10 cellular contexts compared by ENCODE assay signal in the genomic region with DNA sequence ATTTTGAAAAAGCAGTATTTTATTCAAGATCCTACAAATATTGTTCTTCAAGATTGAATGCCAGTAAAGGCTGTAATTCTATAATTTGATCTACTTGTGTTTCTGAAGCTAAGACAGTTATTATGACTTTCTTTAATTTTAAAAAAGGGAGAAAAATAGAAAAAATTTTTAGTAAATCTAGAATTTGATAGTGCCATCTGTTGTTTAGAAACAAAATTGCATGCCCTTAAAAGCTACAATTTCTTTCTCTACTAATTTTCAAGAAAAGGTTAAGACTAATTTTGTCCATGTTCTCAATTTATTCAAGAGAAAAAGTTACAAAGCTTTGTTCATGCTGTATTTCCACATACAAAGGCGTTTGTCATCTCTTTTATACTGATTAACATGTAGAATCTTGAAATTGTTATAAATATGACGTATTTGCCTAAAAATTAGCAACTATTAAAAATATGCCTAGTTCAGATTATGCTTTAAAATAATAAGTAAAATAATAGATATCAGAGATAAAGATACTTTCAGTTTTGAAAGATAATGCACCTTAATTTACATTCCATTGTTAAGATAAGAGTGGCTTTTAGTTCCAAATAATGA. TPM values are rescaled to one million over a fixed set of nuclear protein-coding genes. Genes with fewer than 3 reads are reported as not detected.
DNase-seq lines count a peak whose midpoint lies in the region; FAIRE-seq and TF ChIP-seq lines count a peak whose summit lies in the region.
"Had no signal": no experiment of that assay in that cellular context is flagged by ENCODE, and none has a peak within 500 bp of the region (broad histone marks: within the 10 kb centered on the region; RNA-seq: fewer than 3 reads in every experiment).

No MANE protein-coding gene starts in this region.

- H3K27ac ChIP-seq in OCI-LY1 (ENCODE audit: low read depth, low read length, poor library complexity, severe bottlenecking): no peak overlapping the region
- no peak overlapping the region for H3K27ac ChIP-seq in endothelial cell of umbilical vein (ENCODE audit: insufficient read depth, low read depth, low read length)
- H3K27ac ChIP-seq in prostate gland: no peak overlapping the region
- no peak overlapping the region for H3K27ac ChIP-seq in CD4-positive, alpha-beta memory T cell (ENCODE audit: low read depth, low read length)

- H3K4me1 ChIP-seq in OCI-LY1 (ENCODE audit: insufficient read depth, low read length, severe bottlenecking) (no peaks in the 10 kb centered on the region), endothelial cell of umbilical vein (ENCODE audit: control insufficient read depth, extremely low read depth, insufficient read depth, low read length) (no peaks in the 10 kb centered on the region), prostate gland (replicated peaks) (no peaks in the 10 kb centered on the region)
- no peaks in the 10 kb centered on the region for H3K4me1 ChIP-seq in CD4-positive, alpha-beta memory T cell (ENCODE audit: insufficient read depth, low read length)

- no peaks in the 10 kb centered on the region for H3K9me2 ChIP-seq in OCI-LY1 (ENCODE audit: low read depth, low read length)

- H3K4me3 ChIP-seq in OCI-LY1 (ENCODE audit: low read depth, low read length, poor library complexity, severe bottlenecking) (no peak overlapping the region), endothelial cell of umbilical vein (replicated peaks in 1 of 3; ENCODE audit: insufficient read depth in 1 of 3, low read depth in 1 of 3, low read length in 3 of 3) (no peak overlapping the region), prostate gland (no peak overlapping the region)
- no peak overlapping the region for H3K4me3 ChIP-seq in CD4-positive, alpha-beta memory T cell (ENCODE audit: low read length in 2 of 2)

- H3K27me3 ChIP-seq in OCI-LY1 (ENCODE audit: insufficient read depth, low read length) (no peaks in the 10 kb centered on the region), endothelial cell of umbilical vein (ENCODE audit: control insufficient read depth in 2 of 2, insufficient read depth in 2 of 2, low read length in 2 of 2) (no peaks in the 10 kb centered on the region), prostate gland (replicated peaks; ENCODE audit: insufficient read depth) (no peaks in the 10 kb centered on the region)
- no peaks in the 10 kb centered on the region for H3K27me3 ChIP-seq in CD4-positive, alpha-beta memory T cell (ENCODE audit: insufficient read depth, low read length)

- no peak for TF ChIP-seq POLR2A in endothelial cell of umbilical vein (IDR thresholded peaks at IDR 0.05; ENCODE audit: low read depth, low read length)
- no peak for TF ChIP-seq POLR2A in prostate gland (IDR thresholded peaks at IDR 0.05)

- H2AFZ ChIP-seq in OCI-LY1 (ENCODE audit: low read length) (no peak overlapping the region), endothelial cell of umbilical vein (ENCODE audit: low read depth, low read length) (no peak overlapping the region)

- peak; percentile 16 for DNase-seq in GM03348 (ENCODE audit: low spot score)
- peak; percentile 31 for DNase-seq in endothelial cell of umbilical vein (ENCODE audit: low read depth, low spot score)
- no peak for DNase-seq in prostate gland (ENCODE audit: low spot score)
- DNase-seq in CD4-positive, alpha-beta memory T cell: no peak
- DNase-seq in activated CD4-positive, alpha-beta T cell treated with anti-CD3 and anti-CD28 coated beads for 4 hours: no peak
- no peak for DNase-seq in activated CD4-positive, alpha-beta T cell treated with anti-CD3 and anti-CD28 coated beads, Interleukin-2, amount 50 U/mL, for 4 hours
- DNase-seq: activated CD4-positive, alpha-beta T cell treated with anti-CD3 and anti-CD28 coated beads for 48 hours; NCI-H2107 had no signal

- H3K79me2 ChIP-seq in OCI-LY1 (ENCODE audit: insufficient read depth, low read length) (no peaks in the 10 kb centered on the region), endothelial cell of umbilical vein (ENCODE audit: control insufficient read depth, insufficient read depth, low read length) (no peaks in the 10 kb centered on the region)

- H3K4me3 Mint-ChIP-seq in CD4-positive, alpha-beta memory T cell: no peak overlapping the region
- H3K4me3 Mint-ChIP-seq: central memory CD8-positive, alpha-beta T cell had no signal

- no peak overlapping the region for H3K9ac ChIP-seq in OCI-LY1 (ENCODE audit: low read length)
- no peak overlapping the region for H3K9ac ChIP-seq in endothelial cell of umbilical vein (replicated peaks; ENCODE audit: extremely low read depth, insufficient read depth, low read length)

- 58% methylated on average over 2 of the region's 2 CpGs for WGBS in prostate gland

- H3K9me3 ChIP-seq in OCI-LY1 (ENCODE audit: low read length): no peaks in the 10 kb centered on the region
- no peaks in the 10 kb centered on the region for H3K9me3 ChIP-seq in endothelial cell of umbilical vein (replicated peaks; ENCODE audit: control insufficient read depth, insufficient read depth, low read length)
- no peaks in the 10 kb centered on the region for H3K9me3 ChIP-seq in prostate gland
- H3K9me3 ChIP-seq in CD4-positive, alpha-beta memory T cell (ENCODE audit: control insufficient read depth in 1 of 2, low read length in 2 of 2): no peaks in the 10 kb centered on the region

- TF ChIP-seq CTCF in OCI-LY1 (IDR thresholded peaks at IDR 0.05; ENCODE audit: low read length) (peak; percentile 41), endothelial cell of umbilical vein (IDR thresholded peaks at IDR 0.05; ENCODE audit: extremely low read depth in 1 of 2, insufficient read depth in 1 of 2, low read depth in 1 of 2, low read length in 2 of 2) (peak in 1 of 2 donors; percentile 30), prostate gland (IDR thresholded peaks at IDR 0.05) (peak in 3 of 4 experiments; percentile 32 to 57 (median 37))

- dilution Hi-C loops in endothelial cell of umbilical vein (cut with MboI; ENCODE audit: extremely low pct_ligation_motif_present, low sequenced_read_pairs): no loop called here

- no TSS peak for BruUV-seq in endothelial cell of umbilical vein (replicated peaks; lab: Mats Ljungman, UMichigan)

- H3K9me3 Mint-ChIP-seq in CD4-positive, alpha-beta memory T cell: peaks cover 0 to 1% (median 0%) of the 10 kb centered on the region in 8 donors
- H3K9me3 Mint-ChIP-seq: central memory CD8-positive, alpha-beta T cell had no signal

- H3K36me3 Mint-ChIP-seq in CD4-positive, alpha-beta memory T cell: no peaks in the 10 kb centered on the region

- no peak for FAIRE-seq in endothelial cell of umbilical vein (lab: Jason Lieb, UNC)

- peaks cover 9 to 12% of the 10 kb centered on the region in 2 donors for H3K27me3 Mint-ChIP-seq in CD4-positive, alpha-beta memory T cell

- H3K4me1 Mint-ChIP-seq in CD4-positive, alpha-beta memory T cell: no peaks in the 10 kb centered on the region
- H3K4me1 Mint-ChIP-seq: central memory CD8-positive, alpha-beta T cell had no signal

- H3K4me2 ChIP-seq in OCI-LY1 (ENCODE audit: low read length) (no peak overlapping the region), endothelial cell of umbilical vein (ENCODE audit: insufficient read depth, low read length) (no peak overlapping the region)

- H4K20me1 ChIP-seq in OCI-LY1 (ENCODE audit: insufficient read depth, low read length) (no peaks in the 10 kb centered on the region), endothelial cell of umbilical vein (replicated peaks; ENCODE audit: control insufficient read depth, extremely low read depth, insufficient read depth, low read length) (no peaks in the 10 kb centered on the region)

- H3K36me3 ChIP-seq in OCI-LY1 (ENCODE audit: insufficient read depth, low read length) (no peaks in the 10 kb centered on the region), endothelial cell of umbilical vein (ENCODE audit: control insufficient read depth in 2 of 2, extremely low read depth in 1 of 2, insufficient read depth in 2 of 2, low read length in 2 of 2) (no peaks in the 10 kb centered on the region), prostate gland (no peaks in the 10 kb centered on the region)
- no peaks in the 10 kb centered on the region for H3K36me3 ChIP-seq in CD4-positive, alpha-beta memory T cell (ENCODE audit: insufficient read depth, low read length)

- intact Hi-C loops in endothelial cell of umbilical vein (cut with micrococcal nuclease): loop anchor here (1.0 to 2.0 kb wide), 4 partner anchors 26 to 387 kb away; partner anchors contain the start of gene MMRN1
- intact Hi-C loops in prostate gland (cut with DNase I): no loop called here
- intact Hi-C loops in CD4-positive, alpha-beta memory T cell (cut with micrococcal nuclease): no loop called here

- no peaks in the 10 kb centered on the region for H3F3A ChIP-seq in OCI-LY1 (ENCODE audit: insufficient read depth, low read length)

- POLR2A ChIA-PET in endothelial cell of umbilical vein (lab: Charles Lee): interaction anchor here (0.7 kb wide), 1 partner anchor 383 kb away, joined by 3 read pairs; no protein-coding TSS in a partner anchor
- POLR2A ChIA-PET in CD4-positive, alpha-beta memory T cell (lab: Charles Lee; ENCODE audit: partially characterized antibody): no interaction called here

- CTCF ChIA-PET in endothelial cell of umbilical vein (lab: Charles Lee): interaction anchor here (0.7 to 5.2 kb wide), 66 partner anchors 8 to 705 kb away, joined by 3 to 78 read pairs (median 5); partner anchors contain the start of gene MMRN1
- CTCF ChIA-PET in CD4-positive, alpha-beta memory T cell (lab: Charles Lee; ENCODE audit: partially characterized antibody): no interaction called here

- H3K9me1 ChIP-seq in endothelial cell of umbilical vein (replicated peaks; ENCODE audit: control insufficient read depth, extremely low read depth, insufficient read depth, low read length): no peaks in the 10 kb centered on the region

- no peak overlapping the region for H3K27ac Mint-ChIP-seq in CD4-positive, alpha-beta memory T cell

RNA-seq across cellular contexts. Expression of gene MMRN1, which starts 25.6 kb away (rescaled TPM):
- total RNA-seq in endothelial cell of umbilical vein (318 and 414 TPM in 2 replicates), prostate gland (10 to 100 TPM in 1 of 2 donors, 1 to 10 TPM in 1; 5.9 to 10.6 TPM)
- 93.9 and 143 TPM in 2 replicates for polyA plus RNA-seq in endothelial cell of umbilical vein
- 97.4 and 108 TPM in 2 replicates for polyA plus RNA-seq in endothelial cell of umbilical vein (2011; cell fraction: cytosol; rRNA removed)
- 132 and 142 TPM in 2 replicates for polyA plus RNA-seq in endothelial cell of umbilical vein (2011; cell fraction: nucleus; rRNA removed)
- polyA plus RNA-seq in endothelial cell of umbilical vein (2012): 565 and 818 TPM in 2 replicates
- polyA minus RNA-seq in endothelial cell of umbilical vein: 209 and 233 TPM in 2 replicates
- not detected for polyA minus RNA-seq in endothelial cell of umbilical vein (2011; cell fraction: cytosol; rRNA and poly(A)+ RNA removed)
- polyA minus RNA-seq in endothelial cell of umbilical vein (2011; cell fraction: nucleus; rRNA and poly(A)+ RNA removed): 172 and 210 TPM in 2 replicates
- under 1 TPM; 0.52 to 0.55 TPM for total RNA-seq in CD4-positive, alpha-beta memory T cell
- 1 to 10 TPM in 1 of 2 donors, under 1 TPM in 1; 0.66 to 1.6 TPM for polyA plus RNA-seq in CD4-positive, alpha-beta memory T cell

RNA-seq across cellular contexts. Expression of gene SNCA, which starts 32.1 kb away (rescaled TPM):
- total RNA-seq in endothelial cell of umbilical vein (116 and 124 TPM in 2 replicates), prostate gland (1 to 10 TPM; 5.6 to 8.7 TPM)
- polyA plus RNA-seq in endothelial cell of umbilical vein: 67.0 and 76.8 TPM in 2 replicates
- polyA plus RNA-seq in endothelial cell of umbilical vein (2011; cell fraction: cytosol; rRNA removed): 113 and 126 TPM in 2 replicates
- 65.1 and 79.7 TPM in 2 replicates for polyA plus RNA-seq in endothelial cell of umbilical vein (2011; cell fraction: nucleus; rRNA removed)
- polyA plus RNA-seq in endothelial cell of umbilical vein (2012): 134 and 147 TPM in 2 replicates
- 71.6 and 78.0 TPM in 2 replicates for polyA minus RNA-seq in endothelial cell of umbilical vein
- 1.5 TPM for polyA minus RNA-seq in endothelial cell of umbilical vein (2011; cell fraction: cytosol; rRNA and poly(A)+ RNA removed)
- 106 and 123 TPM in 2 replicates for polyA minus RNA-seq in endothelial cell of umbilical vein (2011; cell fraction: nucleus; rRNA and poly(A)+ RNA removed)
- total RNA-seq in CD4-positive, alpha-beta memory T cell: 1 to 10 TPM; 1.4 TPM
- 1 to 10 TPM in 1 of 2 donors, under 1 TPM in 1; 0.70 to 1.8 TPM for polyA plus RNA-seq in CD4-positive, alpha-beta memory T cell

Comparison
In these comparisons a context has a peak if more than half of its experiments do, and no peak if none do; other contexts are left out.
1. DNase-seq: peak in GM03348 (single experiment) and endothelial cell of umbilical vein (single experiment); none in prostate gland (single experiment), CD4-positive, alpha-beta memory T cell (0 of 5), activated CD4-positive, alpha-beta T cell treated with anti-CD3 and anti-CD28 coated beads for 4 hours (0 of 2) and activated CD4-positive, alpha-beta T cell treated with anti-CD3 and anti-CD28 coated beads, Interleukin-2, amount 50 U/mL, for 4 hours (0 of 2).
2. RNA of gene MMRN1, which starts 25.6 kb away (total RNA-seq): 318 to 414 TPM in endothelial cell of umbilical vein; 5.9 to 10.6 TPM in prostate gland and 0.52 to 0.55 TPM in CD4-positive, alpha-beta memory T cell; every median in the first group is over 10 times any median in the second.
3. RNA of gene SNCA, which starts 32.1 kb away (total RNA-seq): 116 to 124 TPM in endothelial cell of umbilical vein; 5.6 to 8.7 TPM in prostate gland and 1.4 TPM in CD4-positive, alpha-beta memory T cell; every median in the first group is over 10 times any median in the second.